18 cellular contexts compared by ENCODE assay signal in genomic region chr16:17366299-17366961, GRCh38.
A peak's percentile ranks its signal among the peaks of the same experiment; 100 is the strongest.
DNase-seq lines count a peak whose midpoint lies in the region; ATAC-seq and TF ChIP-seq lines count a peak whose summit lies in the region.
"Had no signal": no experiment of that assay in that cellular context is flagged by ENCODE, and none has a peak within 500 bp of the region (broad histone marks: within the 10 kb centered on the region; RNA-seq: fewer than 3 reads in every experiment).

No MANE protein-coding gene starts in this region.

- ATAC-seq in central memory CD8-positive, alpha-beta T cell (replicated peaks; ENCODE audit: extremely low read depth, poor library complexity, severe bottlenecking): no peak
- ATAC-seq: PC-3 had no signal

- POLR2A ChIA-PET in A673 (lab: Charles Lee; ENCODE audit: low non-redundant PET): no interaction called here

- H3K9me3 ChIP-seq in spleen: no peaks in the 10 kb centered on the region
- no peaks in the 10 kb centered on the region for H3K9me3 ChIP-seq in A673 (ENCODE audit: low read depth, low read length, poor library complexity, severe bottlenecking)
- H3K9me3 ChIP-seq: SK-N-SH had no signal

- peak overlapping the region; percentile 20 for H3K4me3 Mint-ChIP-seq in activated CD4-positive, alpha-beta T cell treated with anti-CD3 and anti-CD28 coated beads, Interleukin-2, amount 10 ng/mL, durations not matched to agents 24 days and 14 days
- peak overlapping the region in 3 of 4 donors; percentile 43 to 81 (median 55) for H3K4me3 Mint-ChIP-seq in IgD-negative memory B cell
- H3K4me3 Mint-ChIP-seq in central memory CD8-positive, alpha-beta T cell: peak overlapping the region; percentile 57
- H3K4me3 Mint-ChIP-seq: type B pancreatic cell had no signal

- no TSS peak for BruUV-seq in A673 (replicated peaks; lab: Mats Ljungman, UMichigan)

- H3K27me3 ChIP-seq in spleen (replicated peaks in 1 of 7) (no peaks in the 10 kb centered on the region), A673 (replicated peaks; ENCODE audit: insufficient read depth, low read depth, low read length, poor library complexity) (no peaks in the 10 kb centered on the region)

- DNase-seq in activated CD4-positive, alpha-beta T cell treated with anti-CD3 and anti-CD28 coated beads, Interleukin-2, amount 10 ng/mL, durations not matched to agents 24 days and 14 days: peak; percentile 52
- no peak for DNase-seq in activated CD4-positive, alpha-beta T cell treated with anti-CD3 and anti-CD28 coated beads, Interleukin-2, amount 50 U/mL, for 1 hour
- no peak for DNase-seq in central memory CD8-positive, alpha-beta T cell (ENCODE audit: low spot score in 2 of 2)
- DNase-seq in spleen (no peak), NCI-H2196 (lab: John Stamatoyannopoulos, UW; ENCODE audit: unreplicated experiment) (no peak), A673 (ENCODE audit: low spot score) (no peak), epidermal melanocyte (ENCODE audit: insufficient read length, low spot score) (no peak)
- DNase-seq: COR-L47; effector CD8-positive, alpha-beta T cell; hippocampal formation; midbrain; NCI-H1092; NCI-H69; PC-3; SK-N-SH; stimulated activated CD4-positive, alpha-beta T cell treated with anti-CD3 and anti-CD28 coated beads, Interleukin-4, amount 100 ng/mL, for 4 hours had no signal

- WGBS in spleen, 5 donors: 87 to 97% (median 92%) methylated on average over 8 of the region's 8 CpGs

- CTCF ChIA-PET in A673 (lab: Charles Lee): no interaction called here

- no peak for TF ChIP-seq POLR2A in spleen (IDR thresholded peaks at IDR 0.05)

- peaks cover 85% of the 10 kb centered on the region for H3K4me1 Mint-ChIP-seq in activated CD4-positive, alpha-beta T cell treated with anti-CD3 and anti-CD28 coated beads, Interleukin-2, amount 10 ng/mL, durations not matched to agents 24 days and 14 days
- peaks cover 41 to 77% (median 63%) of the 10 kb centered on the region in 3 donors for H3K4me1 Mint-ChIP-seq in IgD-negative memory B cell
- H3K4me1 Mint-ChIP-seq in central memory CD8-positive, alpha-beta T cell: peaks cover 80% of the 10 kb centered on the region

- H3K27ac Mint-ChIP-seq in activated CD4-positive, alpha-beta T cell treated with anti-CD3 and anti-CD28 coated beads, Interleukin-2, amount 10 ng/mL, durations not matched to agents 24 days and 14 days: peak overlapping the region; percentile 51
- H3K27ac Mint-ChIP-seq in IgD-negative memory B cell: peak overlapping the region; percentile 89 to 91 (median 90)
- H3K27ac Mint-ChIP-seq in central memory CD8-positive, alpha-beta T cell (ENCODE audit: low read depth): peak overlapping the region; percentile 99
- H3K27ac Mint-ChIP-seq: type B pancreatic cell had no signal

- no peaks in the 10 kb centered on the region for H3K27me3 Mint-ChIP-seq in activated CD4-positive, alpha-beta T cell treated with anti-CD3 and anti-CD28 coated beads, Interleukin-2, amount 10 ng/mL, durations not matched to agents 24 days and 14 days
- peaks cover 1% of the 10 kb centered on the region for H3K27me3 Mint-ChIP-seq in IgD-negative memory B cell
- H3K27me3 Mint-ChIP-seq in central memory CD8-positive, alpha-beta T cell: no peaks in the 10 kb centered on the region
- H3K27me3 Mint-ChIP-seq: type B pancreatic cell had no signal

- no peak overlapping the region for H3K4me3 ChIP-seq in spleen
- no peak overlapping the region for H3K4me3 ChIP-seq in A673 (ENCODE audit: low read depth, low read length, poor library complexity, severe bottlenecking)

- H3K9me3 Mint-ChIP-seq in activated CD4-positive, alpha-beta T cell treated with anti-CD3 and anti-CD28 coated beads, Interleukin-2, amount 10 ng/mL, durations not matched to agents 24 days and 14 days: no peaks in the 10 kb centered on the region
- H3K9me3 Mint-ChIP-seq in IgD-negative memory B cell: peaks cover 0 to 3% (median 1%) of the 10 kb centered on the region in 3 donors
- H3K9me3 Mint-ChIP-seq in central memory CD8-positive, alpha-beta T cell: no peaks in the 10 kb centered on the region
- H3K9me3 Mint-ChIP-seq: type B pancreatic cell had no signal

- intact Hi-C loops in activated CD4-positive, alpha-beta T cell treated with anti-CD3 and anti-CD28 coated beads, Interleukin-2, amount 10 ng/mL, durations not matched to agents 24 days and 14 days (cut with micrococcal nuclease): loop anchor here (5.0 kb wide), 1 partner anchor 59 kb away; no protein-coding TSS in a partner anchor
- intact Hi-C loops in spleen (cut with DNase I; ENCODE audit: low total_unique reads): no loop called here
- intact Hi-C loops in A673 (cut with micrococcal nuclease; ENCODE audit: unreplicated experiment): loop anchor here (2.0 kb wide), 1 partner anchor 76 kb away; no protein-coding TSS in a partner anchor

- H3K4me1 ChIP-seq in spleen: peaks cover 43 to 100% (median 88%) of the 10 kb centered on the region in 6 donors
- peaks cover 16% of the 10 kb centered on the region for H3K4me1 ChIP-seq in A673 (ENCODE audit: insufficient read depth, low read length, poor library complexity, severe bottlenecking)

- no peak for TF ChIP-seq CTCF in spleen (IDR thresholded peaks at IDR 0.05 in 8 of 11, conservative IDR thresholded peaks at IDR 0.05 in 3 of 11)
- no peak for TF ChIP-seq CTCF in A673 (conservative IDR thresholded peaks at IDR 0.05; ENCODE audit: low read depth, low read length)

- H3K27ac ChIP-seq in spleen (peak overlapping the region in 7 of 8 donors; percentile 32 to 95 (median 89)), A673 (ENCODE audit: low read depth, low read length, poor library complexity, severe bottlenecking) (no peak overlapping the region)

- peaks cover 11% of the 10 kb centered on the region for H3K36me3 Mint-ChIP-seq in activated CD4-positive, alpha-beta T cell treated with anti-CD3 and anti-CD28 coated beads, Interleukin-2, amount 10 ng/mL, durations not matched to agents 24 days and 14 days (ENCODE audit: low read depth)
- peaks cover 5% of the 10 kb centered on the region for H3K36me3 Mint-ChIP-seq in IgD-negative memory B cell
- peaks cover 15% of the 10 kb centered on the region for H3K36me3 Mint-ChIP-seq in central memory CD8-positive, alpha-beta T cell (ENCODE audit: insufficient read depth)
- H3K36me3 Mint-ChIP-seq: type B pancreatic cell had no signal

- H3K36me3 ChIP-seq in spleen (no peaks in the 10 kb centered on the region), A673 (ENCODE audit: insufficient read depth, low read length, poor library complexity, severe bottlenecking) (no peaks in the 10 kb centered on the region)
